10 cellular contexts compared by ENCODE assay signal in genomic region chr12:116524964-116525379, GRCh38. TPM values are rescaled to one million over a fixed set of nuclear protein-coding genes. Genes with fewer than 3 reads are reported as not detected.
DNase-seq lines count a peak whose midpoint lies in the region; ATAC-seq, FAIRE-seq and TF ChIP-seq lines count a peak whose summit lies in the region.
"Had no signal": no experiment of that assay in that cellular context is flagged by ENCODE, and none has a peak within 500 bp of the region (broad histone marks: within the 10 kb centered on the region; RNA-seq: fewer than 3 reads in every experiment).

No MANE protein-coding gene starts in this region.

- H3K4me3 ChIP-seq in HUES6 (ENCODE audit: low read depth, low read length): peak overlapping the region; percentile 18
- H3K4me3 ChIP-seq in K562: no peak overlapping the region
- H3K4me3 ChIP-seq in transverse colon: no peak overlapping the region

- peaks cover 27% of the 10 kb centered on the region for H3K4me1 ChIP-seq in HUES6 (ENCODE audit: control insufficient read depth, insufficient read depth, low read length)
- peaks cover 4 to 16% of the 10 kb centered on the region in 2 experiments for H3K4me1 ChIP-seq in K562 (replicated peaks in 1 of 2; ENCODE audit: control insufficient read depth in 2 of 2, insufficient read depth in 2 of 2, low read length in 2 of 2)
- H3K4me1 ChIP-seq in transverse colon: peaks cover 4 to 33% (median 13%) of the 10 kb centered on the region in 4 donors

- CTCF ChIA-PET in K562 (lab: Yijun Ruan, JAX; ENCODE audit: low intra/inter-chr PET ratio): interaction anchor here (0.6 kb wide), 1 partner anchor 259 kb away, joined by 3 read pairs; no protein-coding TSS in a partner anchor

- no peaks in the 10 kb centered on the region for H3K79me2 ChIP-seq in K562 (ENCODE audit: control insufficient read depth, insufficient read depth, low read length)

- H3K27me3 ChIP-seq in HUES6 (ENCODE audit: control insufficient read depth, insufficient read depth, low read length) (no peaks in the 10 kb centered on the region), K562 (ENCODE audit: control insufficient read depth in 2 of 2, insufficient read depth in 2 of 2, low read length in 2 of 2) (no peaks in the 10 kb centered on the region), transverse colon (no peaks in the 10 kb centered on the region)

- 12% methylated on average over 3 of the region's 4 CpGs for WGBS in K562 (ENCODE audit: insufficient coverage, low coverage, missing lambda C conversion rate)
- 78 to 80% methylated on average over 2 to 4 of the region's 4 CpGs for WGBS in transverse colon (ENCODE audit: low coverage in 1 of 2), 2 donors

- H4K20me1 ChIP-seq in K562 (replicated peaks; ENCODE audit: control insufficient read depth, insufficient read depth, low read length): no peaks in the 10 kb centered on the region

- TF ChIP-seq CTCF in K562 (IDR thresholded peaks at IDR 0.05 in 2 of 3, conservative IDR thresholded peaks at IDR 0.05 in 1 of 3; ENCODE audit: insufficient read depth in 2 of 3, low read depth in 1 of 3, low read length in 3 of 3): peak in 1 of 3 experiments; percentile 23; a peak in 2 of 6 replicates
- no peak for TF ChIP-seq CTCF in transverse colon (IDR thresholded peaks at IDR 0.05)

- peak in 1 of 2 experiments; percentile 35; a peak in 2 of 4 replicates for TF ChIP-seq RAD21 in K562 (CRISPR knock-in tag; conservative IDR thresholded peaks at IDR 0.05 in 1 of 2, IDR thresholded peaks at IDR 0.05 in 1 of 2)

- TF ChIP-seq POLR2A in K562 (conservative IDR thresholded peaks at IDR 0.05): no peak
- no peak for TF ChIP-seq POLR2A in transverse colon (IDR thresholded peaks at IDR 0.05)

- DNase-seq in K562 (ENCODE audit: extremely low read depth in 1 of 4, low spot score in 3 of 4) (no peak), iris pigment epithelial cell (ENCODE audit: low read depth) (peak; percentile 30), transverse colon (no peak), DMS79 treated with DMSO at 0.1 percent for 48 hours (lab: John Stamatoyannopoulos, UW) (no peak), caudate nucleus (lab: John Stamatoyannopoulos, UW) (no peak), ureter (ENCODE audit: low spot score) (no peak), NCI-H1092 (lab: John Stamatoyannopoulos, UW) (no peak)
- DNase-seq: NCI-H1417 treated with DMSO at 0.1 percent for 48 hours had no signal

- H3K27ac ChIP-seq in HUES6 (ENCODE audit: low read depth, low read length): no peak overlapping the region; the same call in 1 of the 2 replicates
- H3K27ac ChIP-seq in K562 (ENCODE audit: extremely low read depth, low read depth, low read length): no peak overlapping the region
- peak overlapping the region; percentile 72 to 81 (median 76) for H3K27ac ChIP-seq in transverse colon
- H3K27ac ChIP-seq in caudate nucleus (ENCODE audit: low read depth, low read length): no peak overlapping the region

- no peak for FAIRE-seq in K562 (lab: Jason Lieb, UNC)
- FAIRE-seq: islet of Langerhans had no signal

- TF ChIP-seq EP300 in K562 (IDR thresholded peaks at IDR 0.05; ENCODE audit: low read length) (no peak), transverse colon (IDR thresholded peaks at IDR 0.05; ENCODE audit: low read depth) (no peak)

- intact Hi-C loops in K562 (cut with micrococcal nuclease) (no loop called here), transverse colon (cut with DNase I; ENCODE audit: low total_unique reads) (loop anchor here (5.0 kb wide), 1 partner anchor 68 kb away; no protein-coding TSS in a partner anchor)

- ATAC-seq in K562: peak; percentile 54

- H3K36me3 ChIP-seq in HUES6 (ENCODE audit: control insufficient read depth, insufficient read depth, low read length) (no peaks in the 10 kb centered on the region), K562 (ENCODE audit: control insufficient read depth, insufficient read depth, low read length) (no peaks in the 10 kb centered on the region), transverse colon (no peaks in the 10 kb centered on the region)

- H3K9me3 ChIP-seq in HUES6 (ENCODE audit: control insufficient read depth, insufficient read depth, low read depth, low read length) (no peaks in the 10 kb centered on the region), K562 (replicated peaks; ENCODE audit: control insufficient read depth, insufficient read depth, low read depth, low read length) (no peaks in the 10 kb centered on the region), transverse colon (no peaks in the 10 kb centered on the region)

- in situ Hi-C loops in K562 (cut with MboI) (no loop called here), transverse colon (cut with MboI; ENCODE audit: low pct_ligation_motif_present in 1 of 4, low pct_unique_long_range_greater_than_20kb in 1 of 4, low sequenced_read_pairs in 3 of 4) (no loop called here)

- BruUV-seq in K562 (replicated peaks; lab: Mats Ljungman, UMichigan): no TSS peak

- POLR2A ChIA-PET in K562 (lab: Yijun Ruan, JAX): interaction anchor here (1.1 to 1.3 kb wide), 2 partner anchors 10 to 16 kb away, joined by 3 to 4 read pairs; no protein-coding TSS in a partner anchor

- H3K9ac ChIP-seq in HUES6 (ENCODE audit: low read length): peak overlapping the region; percentile 51
- no peak overlapping the region for H3K9ac ChIP-seq in K562 (ENCODE audit: insufficient read depth in 1 of 2, low read depth in 2 of 2, low read length in 2 of 2)

- H3K4me2 ChIP-seq in K562 (ENCODE audit: insufficient read depth, low read length): no peak overlapping the region

- peaks cover 3% of the 10 kb centered on the region for H3K9me1 ChIP-seq in K562 (ENCODE audit: control insufficient read depth, insufficient read depth, low read length)

- no peak overlapping the region for H2AFZ ChIP-seq in K562 (ENCODE audit: low read depth, low read length)

TF ChIP-seq in K562, 482 proteins besides CTCF, POLR2A, EP300 and RAD21 (continues in another document):
- TF ChIP-seq NFIC (IDR thresholded peaks at IDR 0.05): 0 out of 2 replicates have a peak, but pooled peaks have one; percentile 11
- peak; percentile 49; the same call in 1 of the 2 replicates for TF ChIP-seq DPF2 (IDR thresholded peaks at IDR 0.05)

RNA-seq across cellular contexts. Expression of gene MAP1LC3B2, which starts 34.2 kb away (rescaled TPM):
- 2.1 and 3.8 TPM in 2 replicates for total RNA-seq in K562 (2011; cell fraction: chromatin; rRNA removed; ENCODE audit: low replicate concordance)
- total RNA-seq in K562 (2011; cell fraction: nucleolus; rRNA removed): 1.3 and 1.7 TPM in 2 replicates
- 2.2 and 4.4 TPM in 2 replicates for total RNA-seq in K562 (2011; cell fraction: nucleoplasm; rRNA removed)
- total RNA-seq in K562 (2014; rRNA removed) (not detected in 2 replicates), K562 (2014; rRNA removed; fragmentation: Illumina TruSeq; extraction: Trizol) (0.76 and 0.96 TPM in 2 replicates), K562 (2015; rRNA removed; fragmentation: Illumina TruSeq; extraction: Trizol) (0.53 TPM in 1 of 2 replicates, not detected in the other), K562 (2021) (1.7 and 2.0 TPM in 2 replicates), transverse colon (1 to 10 TPM in 2 of 4 donors, not detected in 2; 1.1 to 2.5 TPM), ureter (not detected)
- polyA plus RNA-seq in K562 (2011; rRNA removed) (2.8 and 4.0 TPM in 2 replicates), K562 (2014; fragmentation: Illumina TruSeq; extraction: Trizol) (0.80 and 1.5 TPM in 2 replicates), K562 (2014; fragmentation: Nextera tagmentation; extraction: Ambion mirVana) (under 1 TPM; 0.55 to 0.63 TPM), K562 (2014; rRNA removed) (0.53 and 1.4 TPM in 2 replicates)
- polyA plus RNA-seq in K562 (2011; cell fraction: cytosol; rRNA removed): 0.18 and 0.71 TPM in 2 replicates
- 2.7 and 4.3 TPM in 2 replicates for polyA plus RNA-seq in K562 (2011; cell fraction: nucleus; rRNA removed)
- 2.8 and 6.9 TPM in 2 replicates for polyA plus RNA-seq in K562 (2012)
- polyA minus RNA-seq in K562 (2011; rRNA and poly(A)+ RNA removed): 1.8 and 2.2 TPM in 2 replicates
- not detected in 2 replicates for polyA minus RNA-seq in K562 (2011; cell fraction: cytosol; rRNA and poly(A)+ RNA removed)
- not detected in 2 replicates for polyA minus RNA-seq in K562 (2011; cell fraction: nucleus; rRNA and poly(A)+ RNA removed)

Comparison
In these comparisons a context has a peak if more than half of its experiments do, and no peak if none do; other contexts are left out.
1. H3K27ac ChIP-seq: peak in transverse colon (4 of 4); none in HUES6 (single experiment), K562 (single experiment) and caudate nucleus (single experiment).